32 cellular contexts compared by ENCODE assay signal in the genomic region with DNA sequence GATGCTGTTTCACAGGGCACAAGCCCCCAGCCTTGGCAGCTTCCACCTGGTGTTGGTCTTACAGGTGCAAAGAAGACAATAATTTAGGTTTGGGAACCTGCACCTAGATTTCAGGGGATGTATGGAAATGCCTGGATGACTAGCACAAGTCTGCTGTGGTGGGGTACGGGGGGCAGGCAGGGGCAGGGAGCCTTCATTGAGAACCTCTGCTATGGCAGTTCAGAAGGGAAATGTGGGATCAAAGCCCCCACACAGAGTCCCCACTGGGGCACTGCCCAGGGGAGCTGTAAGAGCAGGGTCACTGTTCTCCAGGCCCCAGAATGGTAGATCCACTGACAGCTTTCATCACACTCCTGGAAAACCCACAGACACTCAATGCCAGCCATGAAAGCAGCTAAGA.
DNase-seq lines count a peak whose midpoint lies in the region; ATAC-seq, FAIRE-seq and TF ChIP-seq lines count a peak whose summit lies in the region.
"Had no signal": no experiment of that assay in that cellular context is flagged by ENCODE, and none has a peak within 500 bp of the region (broad histone marks: within the 10 kb centered on the region; RNA-seq: fewer than 3 reads in every experiment).

No MANE protein-coding gene starts in this region.

- CTCF ChIA-PET in A673 (lab: Charles Lee), result no interaction called here

- intact Hi-C loops in Right ventricle myocardium inferior (cut with DNase I) (no loop called here), A673 (cut with micrococcal nuclease; ENCODE audit: unreplicated experiment) (no loop called here)

- DNase-seq in Right ventricle myocardium inferior (ENCODE audit: missing footprints) (peak; percentile 61), right atrium auricular region (ENCODE audit: low spot score) (no peak), A673 (ENCODE audit: low spot score) (no peak), SK-N-MC (ENCODE audit: low read depth, low spot score) (no peak), RCC 7860 (ENCODE audit: low spot score) (no peak), AG08396 (ENCODE audit: low spot score) (no peak)
- DNase-seq: 8988T; ACHN; AML-193; BE2C; Caco-2; Calu3; CD4-positive, alpha-beta memory T cell; CD4-positive, alpha-beta T cell; CD4-positive, CD25-positive, alpha-beta regulatory T cell; CD8-positive, alpha-beta memory T cell; CD8-positive, alpha-beta T cell; COR-L47; DMS 273 treated with DMSO at 0.1 percent for 48 hours; DMS153; DMS53; DMS79; DMS79 treated with DMSO at 0.1 percent for 48 hours; DND-41; EL had no signal

- no peak overlapping the region for H3K9ac ChIP-seq in SK-N-MC (ENCODE audit: insufficient read length)
- H3K9ac ChIP-seq: BLaER1; BLaER1 treated with 17β-estradiol and CSF1 and Interleukin-3, amounts not matched to agents 10 nM and 100 nM had no signal

- H3K27me3 ChIP-seq in right atrium auricular region (no peaks in the 10 kb centered on the region), A673 (replicated peaks; ENCODE audit: insufficient read depth, low read depth, low read length, poor library complexity) (no peaks in the 10 kb centered on the region)
- H3K27me3 ChIP-seq: BE2C; BLaER1; BLaER1 treated with 17β-estradiol and CSF1 and Interleukin-3, amounts not matched to agents 10 nM and 100 nM had no signal

- no peak overlapping the region for H3K4me3 ChIP-seq in right atrium auricular region
- H3K4me3 ChIP-seq in A673 (ENCODE audit: low read depth, low read length, poor library complexity, severe bottlenecking), result no peak overlapping the region
- H3K4me3 ChIP-seq in SK-N-MC, result 0 out of 2 replicates have a peak overlapping the region, but pooled peaks have one; percentile 40
- H3K4me3 ChIP-seq: A549; BLaER1; BLaER1 treated with 17β-estradiol and CSF1 and Interleukin-3, amounts not matched to agents 10 nM and 100 nM had no signal

- no peaks in the 10 kb centered on the region for H3K9me3 ChIP-seq in right atrium auricular region
- no peaks in the 10 kb centered on the region for H3K9me3 ChIP-seq in A673 (ENCODE audit: low read depth, low read length, poor library complexity, severe bottlenecking)
- H3K9me3 ChIP-seq in SK-N-MC (ENCODE audit: low read depth, low read length), result no peaks in the 10 kb centered on the region; the same call in 1 of the 2 replicates
- H3K9me3 ChIP-seq: A549, BE2C, Caco-2 had no signal

- no peaks in the 10 kb centered on the region for H3K4me1 ChIP-seq in right atrium auricular region
- peaks cover 5% of the 10 kb centered on the region for H3K4me1 ChIP-seq in A673 (ENCODE audit: insufficient read depth, low read length, poor library complexity, severe bottlenecking)
- H3K4me1 ChIP-seq: A549, BE2C, Caco-2 had no signal

- POLR2A ChIA-PET in A673 (lab: Charles Lee; ENCODE audit: low non-redundant PET), result no interaction called here

- BruUV-seq in A673 (replicated peaks; lab: Mats Ljungman, UMichigan), result no TSS peak

- H3K36me3 ChIP-seq in right atrium auricular region (no peaks in the 10 kb centered on the region), A673 (ENCODE audit: insufficient read depth, low read length, poor library complexity, severe bottlenecking) (no peaks in the 10 kb centered on the region), SK-N-MC (ENCODE audit: insufficient read depth, low read length) (no peaks in the 10 kb centered on the region; the same call in 1 of the 2 replicates)
- H3K36me3 ChIP-seq: BE2C; BLaER1; BLaER1 treated with 17β-estradiol and CSF1 and Interleukin-3, amounts not matched to agents 10 nM and 100 nM had no signal

- TF ChIP-seq CTCF in right atrium auricular region (IDR thresholded peaks at IDR 0.05) (no peak), A673 (conservative IDR thresholded peaks at IDR 0.05; ENCODE audit: low read depth, low read length) (no peak)

- no peak for FAIRE-seq in RCC 7860 (lab: Jason Lieb, UNC)
- FAIRE-seq: A204.1, A549, D721Med had no signal

- H3K27ac ChIP-seq in right atrium auricular region, result no peak overlapping the region
- H3K27ac ChIP-seq in A673 (ENCODE audit: low read depth, low read length, poor library complexity, severe bottlenecking), result peak overlapping the region; percentile 49
- H3K27ac ChIP-seq in SK-N-MC, result peak overlapping the region; percentile 98
- H3K27ac ChIP-seq: 22Rv1; A549; BLaER1 treated with 17β-estradiol and CSF1 and Interleukin-3, amounts not matched to agents 10 nM and 100 nM; C4-2B had no signal

- no peak for ATAC-seq in Right ventricle myocardium inferior
- ATAC-seq: A549; CD8-positive, alpha-beta T cell had no signal

Comparison
In these comparisons a context has a peak if more than half of its experiments do, and no peak if none do; other contexts are left out.
1. H3K27ac ChIP-seq: peak in A673 (single experiment) and SK-N-MC (single experiment); none in right atrium auricular region (0 of 2).